Comparison of ENCODE assay signal across 1 cellular context in genomic region chr14:73255693-73256225, GRCh38.
TF ChIP-seq lines count a peak whose summit lies in the region.

No MANE protein-coding gene starts in this region.

TF ChIP-seq in H1, 55 proteins besides CTCF, POLR2A, EP300 and RAD21 (continued from another document):
- TF ChIP-seq CHD7 (IDR thresholded peaks at IDR 0.05; ENCODE audit: insufficient replicate concordance, low read length) = no peak
- TF ChIP-seq JUN (IDR thresholded peaks at IDR 0.05; ENCODE audit: low read depth, low read length) = no peak
- no peak for TF ChIP-seq ATF3 (IDR thresholded peaks at IDR 0.05; ENCODE audit: insufficient read depth, low read depth, low read length)
